Comparison of ENCODE assay signal across 9 cellular contexts in the genomic region with DNA sequence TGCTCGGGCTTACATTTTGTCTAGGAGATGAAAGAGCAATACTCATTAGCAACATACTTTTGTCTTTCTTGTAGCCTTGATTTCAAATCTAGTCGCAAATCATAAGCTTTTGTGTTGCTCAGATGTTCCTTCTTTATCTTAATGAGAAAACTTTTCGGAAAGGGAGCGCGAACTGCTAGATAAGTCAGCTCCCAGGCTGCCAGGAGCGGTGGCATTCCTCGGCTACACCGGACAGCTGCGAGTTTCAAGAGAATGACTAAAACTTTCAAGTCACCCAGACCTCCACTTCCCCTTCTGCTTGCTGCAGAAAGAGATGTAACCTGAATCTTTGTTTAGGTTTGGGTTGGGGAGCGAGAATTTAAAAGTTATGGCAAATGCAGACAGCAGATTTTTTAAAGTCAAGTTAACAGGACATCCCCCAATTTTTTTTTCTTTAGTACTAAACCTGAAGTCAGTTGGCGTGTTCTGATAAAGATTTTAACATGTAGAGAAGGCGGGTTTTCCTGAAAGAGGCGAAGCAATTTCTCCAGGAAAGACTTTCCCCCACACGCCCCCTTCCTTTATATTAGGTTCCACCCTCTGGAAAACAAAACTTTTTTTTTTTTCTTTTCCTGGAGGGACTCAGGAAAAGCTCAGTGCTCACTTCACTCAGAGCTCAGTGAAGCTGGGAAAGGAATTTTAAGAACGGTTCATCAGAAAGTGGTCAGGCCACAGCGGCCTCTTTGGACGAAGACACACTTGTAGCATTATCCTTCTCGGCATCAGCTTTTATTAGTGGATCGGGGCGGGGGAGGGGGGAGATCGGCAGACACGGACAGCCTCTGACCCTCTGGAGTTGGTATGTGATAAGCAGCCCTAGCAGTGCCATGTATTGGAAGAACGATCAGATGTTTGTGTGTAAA. TPM values are rescaled to one million over a fixed set of nuclear protein-coding genes. Genes with fewer than 3 reads are reported as not detected.
DNase-seq lines count a peak whose midpoint lies in the region; ATAC-seq and TF ChIP-seq lines count a peak whose summit lies in the region.
"Had no signal": no experiment of that assay in that cellular context is flagged by ENCODE, and none has a peak within 500 bp of the region (broad histone marks: within the 10 kb centered on the region; RNA-seq: fewer than 3 reads in every experiment).

A gene (plus strand): TSS at position 635 of the 902 bp plus-strand sequence. CDS start 2,227 bp downstream, outside the sequence.

- no peaks in the 10 kb centered on the region for H3K36me3 Mint-ChIP-seq in activated CD4-positive, alpha-beta T cell treated with anti-CD3 and anti-CD28 coated beads for 36 hours (ENCODE audit: low read depth)
- H3K36me3 Mint-ChIP-seq in stimulated activated naive B cell treated with anti-CD40 and anti-IgM and Interleukin-4, amounts not matched to agents 10 μg/mL and 1 μg/mL and 100 μg/mL, for 72 hours = peaks cover 0 to 4% of the 10 kb centered on the region in 2 donors

- H3K4me3 Mint-ChIP-seq in activated CD4-positive, alpha-beta T cell treated with anti-CD3 and anti-CD28 coated beads for 36 hours = peak within 1 kb of the TSS; percentile 42
- peak within 1 kb of the TSS; percentile 67 to 72 for H3K4me3 Mint-ChIP-seq in stimulated activated naive B cell treated with anti-CD40 and anti-IgM and Interleukin-4, amounts not matched to agents 10 μg/mL and 1 μg/mL and 100 μg/mL, for 72 hours

- POLR2A ChIA-PET in activated CD4-positive, alpha-beta T cell treated with anti-CD3 and anti-CD28 coated beads for 36 hours (lab: Charles Lee) = no interaction called here

- intact Hi-C loops in activated CD4-positive, alpha-beta T cell treated with anti-CD3 and anti-CD28 coated beads for 36 hours (cut with DNase I, micrococcal nuclease) = loop anchor here in 1 of 2 experiments (10.0 kb wide), 1 partner anchor 481 kb away; a partner anchor contains a TSS

- H3K4me3 ChIP-seq in WI38 (ENCODE audit: low read depth, low read length) = peak within 1 kb of the TSS; percentile 38
- peak within 1 kb of the TSS; percentile 9 for H3K4me3 ChIP-seq in iPS-11a (ENCODE audit: low read depth, low read length)

- no peak for TF ChIP-seq CTCF in WI38 (IDR thresholded peaks at IDR 0.05; ENCODE audit: low read depth, low read length)

- no peaks in the 10 kb centered on the region for H3K9me3 Mint-ChIP-seq in activated CD4-positive, alpha-beta T cell treated with anti-CD3 and anti-CD28 coated beads for 36 hours (ENCODE audit: low read depth)
- H3K9me3 Mint-ChIP-seq in stimulated activated naive B cell treated with anti-CD40 and anti-IgM and Interleukin-4, amounts not matched to agents 10 μg/mL and 1 μg/mL and 100 μg/mL, for 72 hours = peaks cover 3 to 4% of the 10 kb centered on the region in 2 donors

- H3K27ac Mint-ChIP-seq in activated CD4-positive, alpha-beta T cell treated with anti-CD3 and anti-CD28 coated beads for 36 hours = no peak within 1 kb of the TSS
- H3K27ac Mint-ChIP-seq in stimulated activated naive B cell treated with anti-CD40 and anti-IgM and Interleukin-4, amounts not matched to agents 10 μg/mL and 1 μg/mL and 100 μg/mL, for 72 hours = peak within 1 kb of the TSS; percentile 85

- H3K27me3 Mint-ChIP-seq in activated CD4-positive, alpha-beta T cell treated with anti-CD3 and anti-CD28 coated beads for 36 hours = peaks cover 80% of the 10 kb centered on the region
- peaks cover 79 to 92% of the 10 kb centered on the region in 2 donors for H3K27me3 Mint-ChIP-seq in stimulated activated naive B cell treated with anti-CD40 and anti-IgM and Interleukin-4, amounts not matched to agents 10 μg/mL and 1 μg/mL and 100 μg/mL, for 72 hours

- peaks cover 12% of the 10 kb centered on the region for H3K4me1 Mint-ChIP-seq in activated CD4-positive, alpha-beta T cell treated with anti-CD3 and anti-CD28 coated beads for 36 hours
- H3K4me1 Mint-ChIP-seq in stimulated activated naive B cell treated with anti-CD40 and anti-IgM and Interleukin-4, amounts not matched to agents 10 μg/mL and 1 μg/mL and 100 μg/mL, for 72 hours = peaks cover 5 to 44% of the 10 kb centered on the region in 2 donors

- DNase-seq in activated CD4-positive, alpha-beta T cell treated with anti-CD3 and anti-CD28 coated beads for 36 hours = no peak
- DNase-seq in activated CD4-positive, alpha-beta T cell treated with anti-CD3 and anti-CD28 coated beads for 48 hours = no peak
- no peak for DNase-seq in stimulated activated naive B cell treated with anti-CD40 and anti-IgM and Interleukin-4, amounts not matched to agents 10 μg/mL and 1 μg/mL and 100 μg/mL, for 72 hours
- no peak for DNase-seq in stimulated activated CD4-positive, alpha-beta T cell treated with anti-CD3 and anti-CD28 coated beads, Interleukin-4, amount 100 ng/mL, for 4 hours
- DNase-seq in NCI-H524 treated with DMSO at 0.1 percent for 48 hours (lab: John Stamatoyannopoulos, UW) = no peak
- DNase-seq in T-helper 9 cell = no peak
- DNase-seq: foreskin keratinocyte had no signal

- ATAC-seq in activated CD4-positive, alpha-beta T cell treated with anti-CD3 and anti-CD28 coated beads for 36 hours = no peak
- ATAC-seq in stimulated activated naive B cell treated with anti-CD40 and anti-IgM and Interleukin-4, amounts not matched to agents 10 μg/mL and 1 μg/mL and 100 μg/mL, for 72 hours (replicated peaks) = no peak

- CTCF ChIA-PET in activated CD4-positive, alpha-beta T cell treated with anti-CD3 and anti-CD28 coated beads for 36 hours (lab: Charles Lee) = interaction anchor here (0.7 to 1.0 kb wide), 2 partner anchors 9 to 97 kb away, joined by 3 read pairs; no protein-coding TSS in a partner anchor

RNA-seq across cellular contexts. Expression of the gene that starts here (rescaled TPM):
- total RNA-seq in activated CD4-positive, alpha-beta T cell treated with anti-CD3 and anti-CD28 coated beads for 36 hours = not detected
- total RNA-seq: foreskin keratinocyte had no signal
